In the genomic region with DNA sequence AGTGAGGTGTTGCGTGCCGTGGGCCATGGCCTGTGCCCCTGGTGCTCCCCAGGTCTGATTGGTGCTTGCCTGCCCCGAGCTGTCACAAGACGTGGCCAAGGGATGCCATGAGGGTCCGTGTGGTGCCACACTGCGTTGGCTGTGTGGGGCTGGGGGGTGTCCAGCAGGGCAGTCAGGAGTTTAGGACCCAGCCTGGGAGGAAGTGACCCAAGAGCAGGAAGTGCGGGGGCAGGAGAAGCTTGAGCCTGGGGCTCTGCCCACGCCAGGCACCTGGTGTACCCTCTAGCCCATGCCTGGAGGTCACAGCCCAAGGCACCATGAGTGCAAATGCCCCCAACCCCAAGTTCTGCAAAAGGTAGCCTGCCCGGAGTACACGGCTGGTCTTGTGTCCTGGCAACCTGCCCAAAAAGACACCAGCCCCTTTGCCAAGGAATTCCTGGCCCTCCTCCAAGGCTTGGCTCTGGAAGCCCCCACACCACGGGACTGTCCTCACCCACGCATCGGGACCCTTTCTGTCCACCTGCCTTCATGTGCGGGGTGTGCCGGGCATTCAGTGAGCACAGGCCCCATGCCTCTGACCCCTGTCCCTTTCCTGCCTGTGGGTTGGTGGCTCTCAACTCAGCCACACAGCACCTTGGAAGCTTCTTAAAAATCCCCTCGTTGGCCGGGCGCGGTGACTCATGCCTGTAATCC, we compare ENCODE assay signal across 8 cellular contexts. TPM values are rescaled to one million over a fixed set of nuclear protein-coding genes. Genes with fewer than 3 reads are reported as not detected.
A peak's percentile ranks its signal among the peaks of the same experiment; 100 is the strongest.
DNase-seq lines count a peak whose midpoint lies in the region; ATAC-seq and TF ChIP-seq lines count a peak whose summit lies in the region.

No MANE protein-coding gene starts in this region.

- BruUV-seq in PC-9 (replicated peaks; lab: Mats Ljungman, UMichigan), result no TSS peak

- DNase-seq in colonic mucosa (no peak), PC-9 (no peak), NCI-H1092 treated with DMSO at 0.1 percent for 48 hours (lab: John Stamatoyannopoulos, UW) (no peak), ureter (ENCODE audit: low spot score) (no peak), HK-2 (ENCODE audit: unreplicated experiment) (no peak)
- DNase-seq in naive thymus-derived CD4-positive, alpha-beta T cell, result no peak

- H3K9me3 ChIP-seq in KOPT-K1 (ENCODE audit: insufficient read depth, low read length, poor library complexity, severe bottlenecking) (no peaks in the 10 kb centered on the region), colonic mucosa (no peaks in the 10 kb centered on the region), PC-9 (ENCODE audit: insufficient read depth, low read depth) (no peaks in the 10 kb centered on the region)
- H3K9me3 ChIP-seq in naive thymus-derived CD4-positive, alpha-beta T cell (ENCODE audit: control insufficient read depth in 2 of 3, low read length in 3 of 3), result no peaks in the 10 kb centered on the region

- peak overlapping the region; percentile 50 to 70 for H3K9ac ChIP-seq in colonic mucosa (ENCODE audit: low read depth in 2 of 2, low read length in 2 of 2)

- CTCF ChIA-PET in naive thymus-derived CD4-positive, alpha-beta T cell (lab: Charles Lee), result no interaction called here
- CTCF ChIA-PET in PC-9 (lab: Charles Lee), result no interaction called here

- TF ChIP-seq CTCF in C4-2B (conservative IDR thresholded peaks at IDR 0.05) (no peak), colonic mucosa (IDR thresholded peaks at IDR 0.05) (no peak), PC-9 (conservative IDR thresholded peaks at IDR 0.05) (no peak)

- H3K27me3 Mint-ChIP-seq in naive thymus-derived CD4-positive, alpha-beta T cell, result no peaks in the 10 kb centered on the region

- H2AFZ ChIP-seq in PC-9, result no peak overlapping the region

- H3K36me3 ChIP-seq in KOPT-K1 (ENCODE audit: insufficient read depth, low read length) (peaks cover 33% of the 10 kb centered on the region), colonic mucosa (peaks cover 3% of the 10 kb centered on the region), PC-9 (ENCODE audit: low read depth) (no peaks in the 10 kb centered on the region)
- H3K36me3 ChIP-seq in naive thymus-derived CD4-positive, alpha-beta T cell (ENCODE audit: control insufficient read depth in 2 of 3, insufficient read depth in 3 of 3, low read length in 3 of 3), result peaks cover 0 to 51% (median 5%) of the 10 kb centered on the region in 3 experiments

- ATAC-seq in naive thymus-derived CD4-positive, alpha-beta T cell, result no peak

- no peaks in the 10 kb centered on the region for H4K20me1 ChIP-seq in PC-9 (ENCODE audit: insufficient read depth)

- H3K9me3 Mint-ChIP-seq in naive thymus-derived CD4-positive, alpha-beta T cell, result no peaks in the 10 kb centered on the region

- peaks cover 22 to 53% (median 37%) of the 10 kb centered on the region in 7 donors for H3K4me1 Mint-ChIP-seq in naive thymus-derived CD4-positive, alpha-beta T cell

- H3K4me3 Mint-ChIP-seq in naive thymus-derived CD4-positive, alpha-beta T cell, result peak overlapping the region; percentile 87 to 97 (median 94)

- peaks cover 9% of the 10 kb centered on the region; the same call in 1 of the 2 replicates for H3K79me2 ChIP-seq in PC-9 (ENCODE audit: low read depth)

- H3K4me2 ChIP-seq in PC-9, result no peak overlapping the region

- H3K4me1 ChIP-seq in colonic mucosa (peaks cover 22% of the 10 kb centered on the region), PC-9 (replicated peaks; ENCODE audit: insufficient read depth) (peaks cover 1% of the 10 kb centered on the region; the same call in 1 of the 2 replicates)
- H3K4me1 ChIP-seq in naive thymus-derived CD4-positive, alpha-beta T cell (ENCODE audit: control insufficient read depth in 2 of 2, insufficient read depth in 2 of 2, low read length in 2 of 2), result peaks cover 21 to 32% of the 10 kb centered on the region in 2 donors

- H3K27ac ChIP-seq in C4-2B, result peak overlapping the region; percentile 43
- H3K27ac ChIP-seq in KOPT-K1 (ENCODE audit: low read depth, low read length, poor library complexity, severe bottlenecking), result peak overlapping the region; percentile 76
- H3K27ac ChIP-seq in colonic mucosa, result no peak overlapping the region
- peak overlapping the region; percentile 68 for H3K27ac ChIP-seq in naive thymus-derived CD4-positive, alpha-beta T cell (ENCODE audit: low read depth, low read length)
- no peak overlapping the region for H3K27ac ChIP-seq in PC-9

- no peaks in the 10 kb centered on the region for H3K27me3 ChIP-seq in colonic mucosa
- H3K27me3 ChIP-seq in naive thymus-derived CD4-positive, alpha-beta T cell (ENCODE audit: control insufficient read depth in 2 of 2, insufficient read depth in 2 of 2, low read length in 2 of 2), result no peaks in the 10 kb centered on the region
- H3K27me3 ChIP-seq in PC-9 (ENCODE audit: insufficient read depth, low read depth), result no peaks in the 10 kb centered on the region

- no peak overlapping the region for H3K4me3 ChIP-seq in colonic mucosa
- peak overlapping the region; percentile 76 for H3K4me3 ChIP-seq in naive thymus-derived CD4-positive, alpha-beta T cell (ENCODE audit: low read length)
- H3K4me3 ChIP-seq in PC-9, result no peak overlapping the region

- no peaks in the 10 kb centered on the region for H3F3A ChIP-seq in PC-9 (ENCODE audit: insufficient read depth, low read depth)

- POLR2A ChIA-PET in naive thymus-derived CD4-positive, alpha-beta T cell (lab: Charles Lee), result interaction anchor here (1.0 to 2.5 kb wide), 3 partner anchors 25 to 34 kb away, joined by 3 to 29 read pairs (median 7); partner anchors contain the start of genes CHAF1A, MPND and SH3GL1
- POLR2A ChIA-PET in PC-9 (lab: Charles Lee; ENCODE audit: unreplicated experiment), result interaction anchor here (0.6 kb wide), 1 partner anchor 41 kb away, joined by 3 read pairs; no protein-coding TSS in a partner anchor

- intact Hi-C loops in colonic mucosa (cut with DNase I) (no loop called here), PC-9 (cut with micrococcal nuclease; ENCODE audit: unreplicated experiment) (no loop called here)
- intact Hi-C loops in naive thymus-derived CD4-positive, alpha-beta T cell (cut with micrococcal nuclease), result loop anchor here in 1 of 2 donors (2.0 kb wide), 1 partner anchor 25 kb away; the partner anchor contains the start of gene MPND

- H3K36me3 Mint-ChIP-seq in naive thymus-derived CD4-positive, alpha-beta T cell, result peaks cover 0 to 3% (median 0%) of the 10 kb centered on the region in 5 donors

- H3K27ac Mint-ChIP-seq in naive thymus-derived CD4-positive, alpha-beta T cell, result peak overlapping the region; percentile 85 to 95 (median 93)

- H3K9me2 ChIP-seq in PC-9 (ENCODE audit: insufficient read depth), result no peaks in the 10 kb centered on the region

RNA-seq across cellular contexts. Expression of gene MPND, which starts 24.9 kb away (rescaled TPM):
- total RNA-seq in colonic mucosa, result 10 to 100 TPM; 38.0 to 63.2 TPM
- total RNA-seq in naive thymus-derived CD4-positive, alpha-beta T cell, result 10 to 100 TPM in 4 of 5 experiments, 1 to 10 TPM in 1; 9.5 to 24.4 (median 20.0) TPM
- polyA plus RNA-seq in naive thymus-derived CD4-positive, alpha-beta T cell, result 1 to 10 TPM; 4.0 to 6.7 TPM
- total RNA-seq in PC-9 (2021), result 12.6 and 19.1 TPM in 2 replicates
- 30.6 TPM for total RNA-seq in ureter

RNA-seq across cellular contexts. Expression of gene STAP2, which starts 29.6 kb away (rescaled TPM):
- total RNA-seq in colonic mucosa (100 to 1,000 TPM; 197 to 218 TPM), PC-9 (2021) (26.9 and 29.8 TPM in 2 replicates), ureter (66.8 TPM)
- total RNA-seq in naive thymus-derived CD4-positive, alpha-beta T cell, result 10 to 100 TPM in 1 of 5 experiments, 1 to 10 TPM in 4; 2.6 to 11.8 (median 4.5) TPM
- 1 to 10 TPM; 2.4 to 4.9 TPM for polyA plus RNA-seq in naive thymus-derived CD4-positive, alpha-beta T cell

RNA-seq across cellular contexts. Expression of gene SH3GL1, which starts 32.1 kb away (rescaled TPM):
- total RNA-seq in colonic mucosa, result 10 to 100 TPM; 54.0 to 66.6 TPM
- 10 to 100 TPM; 37.1 to 77.0 (median 38.6) TPM for total RNA-seq in naive thymus-derived CD4-positive, alpha-beta T cell
- 10 to 100 TPM; 11.9 to 22.8 TPM for polyA plus RNA-seq in naive thymus-derived CD4-positive, alpha-beta T cell
- 45.8 and 49.2 TPM in 2 replicates for total RNA-seq in PC-9 (2021)
- 78.5 TPM for total RNA-seq in ureter

RNA-seq across cellular contexts. Expression of gene CHAF1A, which starts 34.2 kb away (rescaled TPM):
- total RNA-seq in colonic mucosa (10 to 100 TPM; 15.6 to 53.2 TPM), PC-9 (2021) (24.3 and 30.0 TPM in 2 replicates), ureter (23.0 TPM)
- total RNA-seq in naive thymus-derived CD4-positive, alpha-beta T cell, result 10 to 100 TPM; 10.1 to 71.2 (median 14.1) TPM
- polyA plus RNA-seq in naive thymus-derived CD4-positive, alpha-beta T cell, result 1 to 10 TPM; 3.2 to 5.5 TPM

Comparison
In these comparisons a context has a peak if more than half of its experiments do, and no peak if none do; other contexts are left out.
1. H3K27ac ChIP-seq: peak in C4-2B (single experiment), KOPT-K1 (single experiment) and naive thymus-derived CD4-positive, alpha-beta T cell (single experiment); none in colonic mucosa (single experiment) and PC-9 (single experiment).